10 cellular contexts compared by ENCODE assay signal in genomic region chr17:41697122-41697962, GRCh38. TPM values are rescaled to one million over a fixed set of nuclear protein-coding genes. Genes with fewer than 3 reads are reported as not detected.
DNase-seq lines count a peak whose midpoint lies in the region; TF ChIP-seq lines count a peak whose summit lies in the region.
"Had no signal": no experiment of that assay in that cellular context is flagged by ENCODE, and none has a peak within 500 bp of the region (broad histone marks: within the 10 kb centered on the region; RNA-seq: fewer than 3 reads in every experiment).

No MANE protein-coding gene starts in this region.

- no peaks in the 10 kb centered on the region for H3K4me1 ChIP-seq in breast epithelium
- no peaks in the 10 kb centered on the region for H3K4me1 ChIP-seq in testis

- WGBS in testis, 2 donors = 54 to 61% methylated on average over 6 of the region's 6 CpGs

- peak overlapping the region; percentile 40 to 72 for H3K27ac ChIP-seq in breast epithelium
- H3K27ac ChIP-seq in testis = no peak overlapping the region

- H3K9me3 ChIP-seq in breast epithelium (no peaks in the 10 kb centered on the region), testis (no peaks in the 10 kb centered on the region)

- no peak for TF ChIP-seq CTCF in breast epithelium (IDR thresholded peaks at IDR 0.05)
- no peak for TF ChIP-seq CTCF in testis (IDR thresholded peaks at IDR 0.05)

- DNase-seq in DMS53 (lab: John Stamatoyannopoulos, UW) = peak; percentile 50
- no peak for DNase-seq in DMS53 treated with DMSO at 0.1 percent for 48 hours (lab: John Stamatoyannopoulos, UW; ENCODE audit: unreplicated experiment)
- peak in 1 of 2 donors; percentile 64 for DNase-seq in breast epithelium (ENCODE audit: low spot score in 2 of 2)
- DNase-seq in left kidney (ENCODE audit: low read depth, low spot score) = peak; percentile 35
- DNase-seq in testis = peak; percentile 72
- no peak for DNase-seq in activated CD4-positive, alpha-beta T cell treated with anti-CD3 and anti-CD28 coated beads for 1 hour
- no peak for DNase-seq in NCI-H226
- DNase-seq in NCI-H1105 treated with DMSO at 0.1 percent for 48 hours (lab: John Stamatoyannopoulos, UW) = no peak
- DNase-seq: activated B cell treated with CpG ODN at 0.5 μM for 24 hours, NCI-H1436 treated with DMSO at 0.1 percent for 48 hours had no signal

- no peaks in the 10 kb centered on the region for H3K36me3 ChIP-seq in breast epithelium
- H3K36me3 ChIP-seq in testis (ENCODE audit: low read depth, missing control alignments) = no peaks in the 10 kb centered on the region

- intact Hi-C loops in breast epithelium (cut with DNase I; ENCODE audit: low total_unique reads) (no loop called here), testis (cut with DNase I; ENCODE audit: low total_unique reads) (no loop called here)

- H3K27me3 ChIP-seq in breast epithelium (no peaks in the 10 kb centered on the region), testis (no peaks in the 10 kb centered on the region)

- H3K4me3 ChIP-seq in breast epithelium (no peak overlapping the region), testis (no peak overlapping the region)

- no peak for TF ChIP-seq POLR2A in breast epithelium (IDR thresholded peaks at IDR 0.05)
- no peak for TF ChIP-seq POLR2A in testis (IDR thresholded peaks at IDR 0.05)

RNA-seq across cellular contexts. Expression of gene EIF1, which starts 8.7 kb away (rescaled TPM):
- 100 to 1,000 TPM; 217 to 850 (median 260) TPM for total RNA-seq in breast epithelium
- 100 to 1,000 TPM; 274 to 338 TPM for total RNA-seq in testis
- 1,078 TPM for polyA plus RNA-seq in testis (ENCODE audit: insufficient read depth, low read depth, low replicate concordance)

RNA-seq across cellular contexts. Expression of gene GAST, which starts 14.8 kb away (rescaled TPM):
- total RNA-seq in breast epithelium (not detected), testis (not detected)
- not detected for polyA plus RNA-seq in testis (ENCODE audit: insufficient read depth, low read depth, low replicate concordance)
- total RNA-seq: activated B cell treated with CpG ODN at 0.5 μM for 24 hours had no signal

RNA-seq across cellular contexts. Expression of gene HAP1, which starts 37.1 kb away (rescaled TPM):
- total RNA-seq in breast epithelium (1 to 10 TPM in 1 of 3 donors, under 1 TPM in 1, not detected in 1; 0.33 to 2.2 TPM), testis (1 to 10 TPM; 2.9 to 5.3 TPM)
- 1.9 TPM for polyA plus RNA-seq in testis (ENCODE audit: insufficient read depth, low read depth, low replicate concordance)

Comparison
In these comparisons a context has a peak if more than half of its experiments do, and no peak if none do; other contexts are left out.
1. DNase-seq: peak in DMS53 (single experiment), left kidney (single experiment) and testis (single experiment); none in DMS53 treated with DMSO at 0.1 percent for 48 hours (single experiment), activated CD4-positive, alpha-beta T cell treated with anti-CD3 and anti-CD28 coated beads for 1 hour (single experiment), NCI-H226 (single experiment) and NCI-H1105 treated with DMSO at 0.1 percent for 48 hours (single experiment).
2. H3K27ac ChIP-seq: peak in breast epithelium (2 of 2); none in testis (0 of 2).